In genomic region chr14:69636718-69637480, GRCh38 we compare ENCODE assay signal across 8 cellular contexts. TPM values are rescaled to one million over a fixed set of nuclear protein-coding genes. Genes with fewer than 3 reads are reported as not detected.
DNase-seq lines count a peak whose midpoint lies in the region; ATAC-seq and TF ChIP-seq lines count a peak whose summit lies in the region.

No MANE protein-coding gene starts in this region.

- H3K27ac ChIP-seq in BLaER1, result peak overlapping the region; percentile 54
- H3K27ac ChIP-seq in OCI-LY3 (ENCODE audit: low read length), result 0 out of 2 replicates have a peak overlapping the region, but pooled peaks have one; percentile 69

- H3K4me3 Mint-ChIP-seq in osteocyte (ENCODE audit: unreplicated experiment), result no peak overlapping the region

- no peak overlapping the region for H3K4me3 ChIP-seq in BLaER1
- no peak overlapping the region for H3K4me3 ChIP-seq in OCI-LY3 (ENCODE audit: low read length)

- DNase-seq in osteocyte (ENCODE audit: extremely low spot score, unreplicated experiment) (no peak), AG08395 (ENCODE audit: low spot score) (no peak), GM13976 (ENCODE audit: low spot score) (no peak)

- H3K9me3 ChIP-seq in BLaER1 (peaks cover 26% of the 10 kb centered on the region), OCI-LY3 (ENCODE audit: insufficient read depth, low read length) (peaks cover 11% of the 10 kb centered on the region)

- H3K36me3 ChIP-seq in BLaER1, result peaks cover 10% of the 10 kb centered on the region
- peaks cover 15% of the 10 kb centered on the region for H3K36me3 ChIP-seq in OCI-LY3 (replicated peaks; ENCODE audit: low read depth, low read length)

- in situ Hi-C loops in GM13976 (cut with MboI; ENCODE audit: low sequenced_read_pairs, unreplicated experiment), result no loop called here

- H3K9ac ChIP-seq in BLaER1 (peak overlapping the region; percentile 60; the same call in 1 of the 2 replicates), OCI-LY3 (ENCODE audit: low read length) (no peak overlapping the region; the same call in 1 of the 2 replicates)

- H3K79me2 ChIP-seq in OCI-LY3 (ENCODE audit: low read length), result peaks cover 95% of the 10 kb centered on the region

- peaks cover 65% of the 10 kb centered on the region for H3K4me1 ChIP-seq in BLaER1
- H3K4me1 ChIP-seq in OCI-LY3 (ENCODE audit: low read length), result peaks cover 56% of the 10 kb centered on the region

- H3K27me3 ChIP-seq in BLaER1 (no peaks in the 10 kb centered on the region), OCI-LY3 (ENCODE audit: low read depth, low read length) (no peaks in the 10 kb centered on the region)

- H3K4me1 Mint-ChIP-seq in osteocyte (ENCODE audit: unreplicated experiment), result peaks cover 75% of the 10 kb centered on the region

- H3K4me2 ChIP-seq in BLaER1 (peak overlapping the region; percentile 68), OCI-LY3 (ENCODE audit: low read length) (0 out of 2 replicates have a peak overlapping the region, but pooled peaks have one; percentile 55)

- no peak overlapping the region for H2AFZ ChIP-seq in OCI-LY3 (ENCODE audit: low read depth, low read length)

- H4K20me1 ChIP-seq in BLaER1 (peaks cover 80% of the 10 kb centered on the region), OCI-LY3 (ENCODE audit: insufficient read depth, low read length) (peaks cover 35% of the 10 kb centered on the region; the same call in 1 of the 2 replicates)

- peaks cover 8% of the 10 kb centered on the region for H3K36me3 Mint-ChIP-seq in osteocyte (ENCODE audit: unreplicated experiment)

- peaks cover 12% of the 10 kb centered on the region for H3K9me3 Mint-ChIP-seq in osteocyte (ENCODE audit: unreplicated experiment)

- TF ChIP-seq CTCF in OCI-LY3 (IDR thresholded peaks at IDR 0.05; ENCODE audit: low read depth, low read length), result no peak
- no peak for TF ChIP-seq CTCF in osteocyte (IDR thresholded peaks at IDR 0.05)
- TF ChIP-seq CTCF in GM13976 (IDR thresholded peaks at IDR 0.05; ENCODE audit: borderline replicate concordance, control extremely low read depth, extremely low read depth, insufficient read depth, missing control alignments), result no peak

- no peaks in the 10 kb centered on the region for H3K27me3 Mint-ChIP-seq in osteocyte (ENCODE audit: unreplicated experiment)

- peak overlapping the region; percentile 78 for H3K27ac Mint-ChIP-seq in osteocyte (ENCODE audit: unreplicated experiment)

- ATAC-seq in esophagus mucosa, result peak; percentile 57
- ATAC-seq in HG03378 (IDR thresholded peaks at IDR 0.05; ENCODE audit: unreplicated experiment), result no peak
- no peak for ATAC-seq in HG03457 (IDR thresholded peaks at IDR 0.05; ENCODE audit: unreplicated experiment)

RNA-seq across cellular contexts. Expression of gene SUSD6, which starts 25.5 kb away (rescaled TPM):
- 35.2 TPM for total RNA-seq in esophagus mucosa
- 30.6 and 31.2 TPM in 2 replicates for total RNA-seq in osteocyte
